Comparison of ENCODE assay signal across 30 cellular contexts in the genomic region with DNA sequence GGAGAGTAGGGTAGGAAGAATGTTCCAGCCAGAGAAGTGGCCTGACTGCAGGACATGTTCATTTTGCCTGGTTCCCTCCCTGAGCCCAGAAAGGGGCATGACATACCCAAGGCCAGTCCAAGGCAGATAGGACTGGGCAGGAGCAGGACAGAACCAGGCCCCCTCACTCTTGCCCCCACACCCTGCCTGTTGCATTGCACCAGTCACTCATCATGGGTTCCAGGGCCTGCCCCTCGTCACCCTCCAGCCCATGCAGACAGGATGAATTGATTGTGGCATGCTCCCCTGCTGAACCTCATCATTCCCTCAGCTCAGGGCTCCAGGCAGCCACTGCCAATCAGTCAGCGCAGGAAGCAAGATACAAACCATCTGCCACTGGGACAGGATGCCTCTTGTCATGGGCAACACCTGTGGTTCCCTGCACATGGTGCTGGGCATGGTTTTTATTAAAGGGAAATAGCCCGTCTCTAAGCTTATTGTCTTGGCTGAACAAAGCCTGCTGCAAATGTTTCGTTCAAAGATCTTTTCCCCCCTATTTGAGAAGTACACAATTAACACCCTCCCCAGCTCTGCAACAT. TPM values are rescaled to one million over a fixed set of nuclear protein-coding genes. Genes with fewer than 3 reads are reported as not detected.
"Had no signal": no experiment of that assay in that cellular context is flagged by ENCODE, and none has a peak within 500 bp of the region (broad histone marks: within the 10 kb centered on the region; RNA-seq: fewer than 3 reads in every experiment).

No MANE protein-coding gene starts in this region.

- H3K27me3 ChIP-seq: breast epithelium, dorsolateral prefrontal cortex, gastrocnemius medialis, thyroid gland, upper lobe of right lung had no signal

- FAIRE-seq: islet of Langerhans had no signal

- H3K4me3 ChIP-seq: breast epithelium, coronary artery, dorsolateral prefrontal cortex, gastrocnemius medialis, left lung, lower lobe of right lung, mucosa of descending colon, stomach, thyroid gland, upper lobe of right lung had no signal

- H3K9me3 ChIP-seq: gastrocnemius medialis, lower lobe of right lung, thyroid gland had no signal

- DNase-seq: activated CD4-positive, alpha-beta memory T cell treated with anti-CD3 and anti-CD28 coated beads, Interleukin-2, amount 10 ng/mL, durations not matched to agents 7 days and 5 days; activated CD4-positive, alpha-beta T cell treated with anti-CD3 and anti-CD28 coated beads for 1 hour; activated CD4-positive, alpha-beta T cell treated with anti-CD3 and anti-CD28 coated beads, Interleukin-2, amount 10 ng/mL, durations not matched to agents 7 days and 5 days; activated CD8-positive, alpha-beta memory T cell treated with anti-CD3 and anti-CD28 coated beads, Interleukin-2, amount 50 U/mL, for 48 hours; activated gamma-delta T cell treated with Interleukin-2 at 50 U/mL for 16 hours; activated naive CD4-positive, alpha-beta T cell treated with anti-CD3 and anti-CD28 coated beads, Interleukin-2, amount 50 U/mL, for 16 hours; activated T-cell treated with anti-CD3 and anti-CD28 coated beads, Interleukin-2, amount 50 U/mL, for 24 hours; amniotic stem cell; effector memory CD4-positive, alpha-beta T cell; erythroblast; gastrocnemius medialis; glutamatergic neuron; left lung; lower lobe of right lung; mesenchymal stem cell; mucosa of descending colon; occipital lobe; right cardiac atrium; stimulated activated CD4-positive, alpha-beta T cell treated with anti-CD3 and anti-CD28 coated beads, Interleukin-15, amount 100 ng/mL, for 24 hours; stimulated activated CD4-positive, alpha-beta T cell treated with anti-CD3 and anti-CD28 coated beads, Interleukin-2, amount 100 ng/mL, for 24 hours; stimulated activated naive B cell treated with anti-CD40 and anti-IgM and Interleukin-4, amounts not matched to agents 10 μg/mL and 1 μg/mL and 100 μg/mL, for 72 hours; stomach; T-helper 2 cell; thyroid gland; upper lobe of right lung had no signal

- ATAC-seq: gastrocnemius medialis; left lung; lower lobe of right lung; mucosa of descending colon; right cardiac atrium; stimulated activated naive B cell treated with anti-CD40 and anti-IgM and Interleukin-4, amounts not matched to agents 10 μg/mL and 1 μg/mL and 100 μg/mL, for 72 hours; upper lobe of right lung; WTC11 had no signal

- H3K36me3 ChIP-seq: breast epithelium, gastrocnemius medialis, left lung, lower lobe of right lung, stomach, thyroid gland, upper lobe of right lung had no signal

- H3K4me1 ChIP-seq: breast epithelium, gastrocnemius medialis, left lung, lower lobe of right lung, stomach, thyroid gland, upper lobe of right lung had no signal

- H3K27ac ChIP-seq: breast epithelium, coronary artery, gastrocnemius medialis, left lung, lower lobe of right lung, stomach, thyroid gland, upper lobe of right lung had no signal

RNA-seq across cellular contexts. Expression of a gene that starts 48.9 kb away (rescaled TPM):
- total RNA-seq: activated CD4-positive, alpha-beta memory T cell treated with anti-CD3 and anti-CD28 coated beads, Interleukin-2, amount 10 ng/mL, durations not matched to agents 7 days and 5 days; activated CD4-positive, alpha-beta T cell treated with anti-CD3 and anti-CD28 coated beads, Interleukin-2, amount 10 ng/mL, durations not matched to agents 7 days and 5 days; gastrocnemius medialis had no signal
